Comparison of ENCODE assay signal across 8 cellular contexts in the genomic region with DNA sequence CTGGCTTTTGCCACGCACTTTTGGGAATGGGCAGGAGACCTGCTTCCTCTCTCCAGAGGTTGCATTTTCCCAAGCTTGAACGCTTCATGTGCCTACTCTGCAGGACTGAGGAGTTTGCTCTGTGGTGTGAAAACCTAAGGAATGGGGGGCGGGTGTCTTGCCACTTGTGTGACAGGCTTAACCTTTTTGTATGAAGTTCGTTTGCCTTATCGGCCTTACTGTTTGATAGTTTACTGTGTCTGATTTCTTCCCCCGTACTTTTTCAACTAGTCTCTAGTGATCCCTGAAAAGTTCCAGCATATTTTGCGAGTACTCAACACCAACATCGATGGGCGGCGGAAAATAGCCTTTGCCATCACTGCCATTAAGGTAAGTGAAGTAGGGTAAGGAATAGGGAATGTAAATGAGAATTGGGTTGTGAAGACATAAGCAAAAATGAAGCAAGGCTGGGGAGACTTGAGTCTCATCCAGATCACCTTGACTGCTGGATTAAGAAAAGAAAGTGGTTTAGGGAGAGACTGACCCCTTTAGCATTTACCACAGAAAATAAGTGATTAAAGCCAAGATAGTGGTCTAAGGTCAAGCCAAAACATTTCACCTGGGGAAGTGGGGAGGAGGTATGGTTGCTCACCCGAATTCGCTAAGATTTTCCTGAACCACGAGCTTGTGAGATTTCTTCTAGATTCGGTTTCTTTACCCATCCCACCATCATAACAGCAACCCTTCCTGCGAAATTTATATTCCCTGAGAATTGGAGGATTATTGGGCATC. TPM values are rescaled to one million over a fixed set of nuclear protein-coding genes. Genes with fewer than 3 reads are reported as not detected.
A peak's percentile ranks its signal among the peaks of the same experiment; 100 is the strongest.
DNase-seq lines count a peak whose midpoint lies in the region; ATAC-seq and TF ChIP-seq lines count a peak whose summit lies in the region.

No MANE protein-coding gene starts in this region.

- H3K9me3 Mint-ChIP-seq in naive B cell = no peaks in the 10 kb centered on the region

- H3K79me2 ChIP-seq in Karpas-422 (ENCODE audit: low read length) = peaks cover 52% of the 10 kb centered on the region

- H3K4me3 ChIP-seq in AG04449 (ENCODE audit: low read depth, low read length) (peak overlapping the region; percentile 93), Karpas-422 (ENCODE audit: low read length) (peak overlapping the region; percentile 80), colonic mucosa (peak overlapping the region; percentile 90)

- H3K9me2 ChIP-seq in Karpas-422 (replicated peaks; ENCODE audit: insufficient read depth, low read length) = no peaks in the 10 kb centered on the region

- H4K20me1 ChIP-seq in Karpas-422 (ENCODE audit: insufficient read depth, low read depth, low read length) = peaks cover 40% of the 10 kb centered on the region

- H3K9ac ChIP-seq in Karpas-422 (ENCODE audit: low read length) = peak overlapping the region; percentile 91
- H3K9ac ChIP-seq in colonic mucosa (ENCODE audit: low read depth in 2 of 2, low read length in 2 of 2) = peak overlapping the region; percentile 76 to 97

- H3K27me3 ChIP-seq in Karpas-422 (ENCODE audit: low read length) (no peaks in the 10 kb centered on the region), colonic mucosa (no peaks in the 10 kb centered on the region)

- H3K27me3 Mint-ChIP-seq in naive B cell = no peaks in the 10 kb centered on the region

- DNase-seq in AG04449 (ENCODE audit: low read depth, low spot score) (no peak), Karpas-422 (peak; percentile 55), colonic mucosa (no peak), naive B cell (no peak), HT-29 (ENCODE audit: low spot score) (no peak), H4 (ENCODE audit: low spot score) (no peak), COLO829 (ENCODE audit: low spot score) (no peak), AG08396 (ENCODE audit: low spot score) (no peak)

- peaks cover 11 to 23% of the 10 kb centered on the region in 2 donors for H3K36me3 Mint-ChIP-seq in naive B cell

- H3K36me3 ChIP-seq in Karpas-422 (ENCODE audit: insufficient read depth, low read length) (peaks cover 44% of the 10 kb centered on the region), colonic mucosa (peaks cover 4% of the 10 kb centered on the region)

- peak overlapping the region; percentile 90 for H3K4me2 ChIP-seq in Karpas-422 (ENCODE audit: low read depth, low read length, poor library complexity, severe bottlenecking)

- TF ChIP-seq CTCF in AG04449 (IDR thresholded peaks at IDR 0.05; ENCODE audit: insufficient read depth, low read length, missing control alignments) (no peak), colonic mucosa (IDR thresholded peaks at IDR 0.05) (no peak)

- peak overlapping the region; percentile 96 to 99 (median 99) for H3K27ac Mint-ChIP-seq in naive B cell

- H3K9me3 ChIP-seq in Karpas-422 (ENCODE audit: low read length) (no peaks in the 10 kb centered on the region), colonic mucosa (no peaks in the 10 kb centered on the region)

- peaks cover 54 to 71% (median 69%) of the 10 kb centered on the region in 3 donors for H3K4me1 Mint-ChIP-seq in naive B cell

- peak overlapping the region; percentile 89 to 99 (median 98) for H3K4me3 Mint-ChIP-seq in naive B cell

- intact Hi-C loops in colonic mucosa (cut with DNase I) = no loop called here

- POLR2A ChIA-PET in AG04449 (lab: Yijun Ruan, JAX) = interaction anchor here (0.6 to 1.9 kb wide), 11 partner anchors 9 to 1539 kb away, joined by 3 to 37 read pairs (median 7); partner anchors contain the start of genes PFDN6, RGL2 and WDR46

- ATAC-seq in naive B cell (ENCODE audit: low read depth in 2 of 2) = no peak

- H3K4me1 ChIP-seq in Karpas-422 (ENCODE audit: low read length) (peaks cover 62% of the 10 kb centered on the region), colonic mucosa (peaks cover 43% of the 10 kb centered on the region)

- CTCF ChIA-PET in AG04449 (lab: Yijun Ruan, JAX) = interaction anchor here (1.2 to 4.4 kb wide), 4 partner anchors 17 to 75 kb away, joined by 3 to 29 read pairs (median 8); partner anchors contain the start of genes PFDN6 and WDR46

- no peak overlapping the region for H2AFZ ChIP-seq in Karpas-422 (ENCODE audit: low read length)

- H3K27ac ChIP-seq in Karpas-422 (ENCODE audit: low read length) (peak overlapping the region; percentile 83), colonic mucosa (peak overlapping the region; percentile 84)

RNA-seq across cellular contexts. Expression of gene RPS18, which starts 0.7 kb away (rescaled TPM):
- total RNA-seq in Karpas-422 (2014; rRNA removed; shearing (Covaris generic); ENCODE audit: low replicate concordance) = 7,996 and 13,063 TPM in 2 replicates
- total RNA-seq in colonic mucosa = 1,000 to 10,000 TPM; 1,996 to 2,041 TPM
- over 10,000 TPM in 1 of 6 donors, 1,000 to 10,000 TPM in 5; 6,561 to 10,092 (median 8,290) TPM for polyA plus RNA-seq in naive B cell (ENCODE audit: low read depth in 6 of 6)
- 3,486 and 3,632 TPM in 2 replicates for total RNA-seq in HT-29 (2014; rRNA removed; shearing (Covaris generic))
- 2,534 and 2,796 TPM in 2 replicates for total RNA-seq in H4 (2014; rRNA removed; shearing (Covaris generic))

RNA-seq across cellular contexts. Expression of gene VPS52, which starts 0.9 kb away (rescaled TPM):
- 21.6 and 76.5 TPM in 2 replicates for total RNA-seq in Karpas-422 (2014; rRNA removed; shearing (Covaris generic); ENCODE audit: low replicate concordance)
- 10 to 100 TPM; 48.4 to 73.2 TPM for total RNA-seq in colonic mucosa
- 10 to 100 TPM in 5 of 6 donors, 1 to 10 TPM in 1; 5.3 to 18.9 (median 14.4) TPM for polyA plus RNA-seq in naive B cell (ENCODE audit: low read depth in 6 of 6)
- 39.4 and 48.5 TPM in 2 replicates for total RNA-seq in HT-29 (2014; rRNA removed; shearing (Covaris generic))
- 16.9 and 38.9 TPM in 2 replicates for total RNA-seq in H4 (2014; rRNA removed; shearing (Covaris generic))

RNA-seq across cellular contexts. Expression of gene B3GALT4, which starts 4.4 kb away (rescaled TPM):
- total RNA-seq in Karpas-422 (2014; rRNA removed; shearing (Covaris generic); ENCODE audit: low replicate concordance) = 3.4 and 16.2 TPM in 2 replicates
- 10 to 100 TPM; 22.0 to 26.4 TPM for total RNA-seq in colonic mucosa
- 10 to 100 TPM; 18.3 to 31.6 (median 22.2) TPM for polyA plus RNA-seq in naive B cell (ENCODE audit: low read depth in 6 of 6)
- total RNA-seq in HT-29 (2014; rRNA removed; shearing (Covaris generic)) = 10.6 and 14.1 TPM in 2 replicates
- not detected in 2 replicates for total RNA-seq in H4 (2014; rRNA removed; shearing (Covaris generic))

RNA-seq across cellular contexts. Expression of gene WDR46, which starts 16.5 kb away (rescaled TPM):
- total RNA-seq in Karpas-422 (2014; rRNA removed; shearing (Covaris generic); ENCODE audit: low replicate concordance) = 59.6 and 91.1 TPM in 2 replicates
- total RNA-seq in colonic mucosa = 10 to 100 TPM; 25.7 to 51.7 TPM
- 10 to 100 TPM; 50.5 to 78.0 (median 59.3) TPM for polyA plus RNA-seq in naive B cell (ENCODE audit: low read depth in 6 of 6)
- total RNA-seq in HT-29 (2014; rRNA removed; shearing (Covaris generic)) = 79.0 and 92.2 TPM in 2 replicates
- total RNA-seq in H4 (2014; rRNA removed; shearing (Covaris generic)) = 89.0 and 99.5 TPM in 2 replicates

RNA-seq across cellular contexts. Expression of gene PFDN6, which starts 16.9 kb away (rescaled TPM):
- 66.7 and 126 TPM in 2 replicates for total RNA-seq in Karpas-422 (2014; rRNA removed; shearing (Covaris generic); ENCODE audit: low replicate concordance)
- total RNA-seq in colonic mucosa = 10 to 100 TPM; 36.5 to 77.0 TPM
- 10 to 100 TPM; 29.4 to 47.8 (median 41.3) TPM for polyA plus RNA-seq in naive B cell (ENCODE audit: low read depth in 6 of 6)
- 86.8 and 90.7 TPM in 2 replicates for total RNA-seq in HT-29 (2014; rRNA removed; shearing (Covaris generic))
- total RNA-seq in H4 (2014; rRNA removed; shearing (Covaris generic)) = 85.0 and 105 TPM in 2 replicates
